ENCODE assay signal across 12 cellular contexts in the genomic region with DNA sequence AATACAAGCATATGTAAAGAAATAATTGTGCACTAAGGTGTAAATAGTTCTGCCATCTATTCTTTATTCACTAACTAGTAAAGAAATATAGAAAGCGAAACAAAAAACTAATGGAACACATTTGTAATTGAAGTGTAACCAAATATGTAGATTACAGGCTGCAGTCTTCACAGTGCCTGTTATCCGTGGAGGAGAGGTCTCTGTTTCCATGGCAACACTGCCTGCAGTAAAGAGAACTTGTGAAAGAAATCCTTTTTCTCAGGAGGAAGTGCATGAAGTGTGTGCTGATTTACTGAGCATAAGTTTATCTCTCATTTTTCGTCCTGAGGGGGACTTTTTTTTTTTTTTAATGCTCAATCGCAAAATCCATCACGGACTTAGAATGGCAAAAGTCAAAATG.
DNase-seq lines count a peak whose midpoint lies in the region; ATAC-seq, FAIRE-seq and TF ChIP-seq lines count a peak whose summit lies in the region.
"Had no signal": no experiment of that assay in that cellular context is flagged by ENCODE, and none has a peak within 500 bp of the region (broad histone marks: within the 10 kb centered on the region; RNA-seq: fewer than 3 reads in every experiment).

No MANE protein-coding gene starts in this region.

- intact Hi-C loops in A673 (cut with micrococcal nuclease; ENCODE audit: unreplicated experiment): no loop called here

- ATAC-seq in HG03175 (IDR thresholded peaks at IDR 0.05; ENCODE audit: unreplicated experiment) (peak; percentile 81), GM19023 (IDR thresholded peaks at IDR 0.05; ENCODE audit: unreplicated experiment) (no peak), HG02571 (IDR thresholded peaks at IDR 0.05; ENCODE audit: unreplicated experiment) (no peak)

- TF ChIP-seq CTCF in A673 (conservative IDR thresholded peaks at IDR 0.05; ENCODE audit: low read depth, low read length): no peak

- no peak for TF ChIP-seq POLR2A in GM12892 (IDR thresholded peaks at IDR 0.05; ENCODE audit: low read depth, low read length)

- no peaks in the 10 kb centered on the region for H3K9me3 ChIP-seq in A673 (ENCODE audit: low read depth, low read length, poor library complexity, severe bottlenecking)
- H3K9me3 ChIP-seq: SJCRH30 had no signal

- peaks cover 6% of the 10 kb centered on the region for H3K27me3 ChIP-seq in A673 (replicated peaks; ENCODE audit: insufficient read depth, low read depth, low read length, poor library complexity)

- POLR2A ChIA-PET in A673 (lab: Charles Lee; ENCODE audit: low non-redundant PET): no interaction called here

- BruUV-seq in A673 (replicated peaks; lab: Mats Ljungman, UMichigan): no TSS peak

- FAIRE-seq in GM12892 (lab: Jason Lieb, UNC): peak; percentile 40
- FAIRE-seq: colon, D721Med had no signal

- H3K27ac ChIP-seq in A673 (ENCODE audit: low read depth, low read length, poor library complexity, severe bottlenecking): no peak overlapping the region
- H3K27ac ChIP-seq: SJCRH30 had no signal

- H3K4me3 ChIP-seq in A673 (ENCODE audit: low read depth, low read length, poor library complexity, severe bottlenecking): no peak overlapping the region
- H3K4me3 ChIP-seq: SJCRH30 had no signal

- no peaks in the 10 kb centered on the region for H3K4me1 ChIP-seq in A673 (ENCODE audit: insufficient read depth, low read length, poor library complexity, severe bottlenecking)
- H3K4me1 ChIP-seq: SJCRH30 had no signal

- DNase-seq in A673 (ENCODE audit: low spot score): peak; percentile 26
- no peak for DNase-seq in GM12892 (ENCODE audit: insufficient read length)
- DNase-seq in astrocyte of the hippocampus (ENCODE audit: low read depth, low spot score): peak; percentile 18
- no peak for DNase-seq in NCI-H510A treated with DMSO at 0.1 percent for 48 hours (lab: John Stamatoyannopoulos, UW)
- DNase-seq in cerebellar nuclear complex (lab: John Stamatoyannopoulos, UW): no peak
- DNase-seq: NCI-H1092 treated with DMSO at 0.1 percent for 48 hours, SJCRH30 had no signal

- H3K36me3 ChIP-seq in A673 (ENCODE audit: insufficient read depth, low read length, poor library complexity, severe bottlenecking): no peaks in the 10 kb centered on the region
- H3K36me3 ChIP-seq: SJCRH30 had no signal

- CTCF ChIA-PET in A673 (lab: Charles Lee): no interaction called here

Comparison
In these comparisons a context has a peak if more than half of its experiments do, and no peak if none do; other contexts are left out.
1. DNase-seq: peak in A673 (single experiment) and astrocyte of the hippocampus (single experiment); none in GM12892 (single experiment), NCI-H510A treated with DMSO at 0.1 percent for 48 hours (single experiment) and cerebellar nuclear complex (0 of 2).